15 cellular contexts compared by ENCODE assay signal in genomic region chr4:178599521-178599920, GRCh38.
DNase-seq lines count a peak whose midpoint lies in the region; ATAC-seq, FAIRE-seq and TF ChIP-seq lines count a peak whose summit lies in the region.
"Had no signal": no experiment of that assay in that cellular context is flagged by ENCODE, and none has a peak within 500 bp of the region (broad histone marks: within the 10 kb centered on the region; RNA-seq: fewer than 3 reads in every experiment).

No MANE protein-coding gene starts in this region.

- no peaks in the 10 kb centered on the region for H3K36me3 Mint-ChIP-seq in astrocyte (ENCODE audit: low read depth, unreplicated experiment)

- H3K9ac ChIP-seq in astrocyte (ENCODE audit: low read length), result no peak overlapping the region
- no peak overlapping the region for H3K9ac ChIP-seq in neural cell (ENCODE audit: low read length)

- peak; percentile 60 for TF ChIP-seq RAD21 in neural cell (conservative IDR thresholded peaks at IDR 0.05)

- no peak overlapping the region for H3K4me3 Mint-ChIP-seq in astrocyte (ENCODE audit: unreplicated experiment)

- no peak for TF ChIP-seq EP300 in neural cell (conservative IDR thresholded peaks at IDR 0.05; ENCODE audit: poor library complexity, severe bottlenecking)

- H2AFZ ChIP-seq in astrocyte (ENCODE audit: low read depth, low read length), result no peak overlapping the region
- H2AFZ ChIP-seq in neural cell (ENCODE audit: low read depth, low read length), result no peak overlapping the region

- no peaks in the 10 kb centered on the region for H3K79me2 ChIP-seq in astrocyte (ENCODE audit: insufficient read depth, low read length)
- H3K79me2 ChIP-seq in neural cell (replicated peaks; ENCODE audit: insufficient read depth, low read length), result no peaks in the 10 kb centered on the region

- no peak for FAIRE-seq in astrocyte (lab: Jason Lieb, UNC)

- H3K4me2 ChIP-seq in astrocyte (ENCODE audit: low read length), result no peak overlapping the region
- no peak overlapping the region for H3K4me2 ChIP-seq in neural cell (ENCODE audit: low read length)

- H3K27me3 ChIP-seq in astrocyte (ENCODE audit: insufficient read depth, low read length) (no peaks in the 10 kb centered on the region), neural cell (ENCODE audit: insufficient read depth, low read depth, low read length) (no peaks in the 10 kb centered on the region)
- H3K27me3 ChIP-seq: adrenal gland, neutrophil, sigmoid colon had no signal

- no peak overlapping the region for H3K27ac Mint-ChIP-seq in astrocyte (ENCODE audit: unreplicated experiment)

- no peaks in the 10 kb centered on the region for H4K20me1 ChIP-seq in astrocyte (ENCODE audit: insufficient read depth, low read length)
- no peaks in the 10 kb centered on the region for H4K20me1 ChIP-seq in neural cell (ENCODE audit: insufficient read depth)

- no peaks in the 10 kb centered on the region for H3F3A ChIP-seq in neural cell (ENCODE audit: insufficient read depth, low read length, poor library complexity, severe bottlenecking)

- H3K4me1 Mint-ChIP-seq in astrocyte (ENCODE audit: low read depth, unreplicated experiment), result no peaks in the 10 kb centered on the region

- ATAC-seq in omental fat pad (ENCODE audit: low FRiP score), result no peak

- DNase-seq in DMS53 (lab: John Stamatoyannopoulos, UW) (peak; percentile 52), LNCaP clone FGC (ENCODE audit: low read depth) (no peak), astrocyte (ENCODE audit: low read depth) (no peak), NCI-H1048 (lab: John Stamatoyannopoulos, UW) (no peak), omental fat pad (ENCODE audit: low spot score) (no peak)
- no peak for DNase-seq in activated naive CD4-positive, alpha-beta T cell (lab: John Stamatoyannopoulos, UW)
- DNase-seq: activated CD8-positive, alpha-beta memory T cell treated with anti-CD3 and anti-CD28 coated beads for 24 hours; adrenal gland; C1 segment of cervical spinal cord; cerebellar nuclear complex; midbrain; sigmoid colon had no signal

- no peaks in the 10 kb centered on the region for H3K9me3 ChIP-seq in astrocyte (ENCODE audit: insufficient read depth, low read depth, low read length)
- H3K9me3 ChIP-seq in neural cell (ENCODE audit: low read length), result no peaks in the 10 kb centered on the region
- H3K9me3 ChIP-seq: adrenal gland, neutrophil, sigmoid colon had no signal

- no peaks in the 10 kb centered on the region for H3K4me1 ChIP-seq in astrocyte (ENCODE audit: insufficient read depth, low read length)
- H3K4me1 ChIP-seq: adrenal gland, sigmoid colon had no signal

- H3K27ac ChIP-seq in astrocyte (ENCODE audit: low read depth, low read length), result no peak overlapping the region
- H3K27ac ChIP-seq in neural cell (ENCODE audit: low read length), result no peak overlapping the region
- H3K27ac ChIP-seq: adrenal gland, neutrophil, sigmoid colon, SK-N-MC had no signal

- no peaks in the 10 kb centered on the region for H3K27me3 Mint-ChIP-seq in astrocyte (ENCODE audit: low read depth, unreplicated experiment)

- TF ChIP-seq CTCF in LNCaP clone FGC (IDR thresholded peaks at IDR 0.05; ENCODE audit: control insufficient read depth, extremely low read depth, insufficient read depth) (peak; percentile 23; the same call in 1 of the 2 replicates), astrocyte (IDR thresholded peaks at IDR 0.05; ENCODE audit: insufficient read depth, low read depth, low read length) (peak; percentile 18), neural cell (IDR thresholded peaks at IDR 0.05; ENCODE audit: poor library complexity, severe bottlenecking) (peak; percentile 53), omental fat pad (IDR thresholded peaks at IDR 0.05) (no peak)

- H3K36me3 ChIP-seq in astrocyte (ENCODE audit: insufficient read depth, low read length) (no peaks in the 10 kb centered on the region), neural cell (ENCODE audit: insufficient read depth, low read length) (no peaks in the 10 kb centered on the region)
- H3K36me3 ChIP-seq: adrenal gland, neutrophil, sigmoid colon had no signal

- no peaks in the 10 kb centered on the region for H3K9me3 Mint-ChIP-seq in astrocyte (ENCODE audit: unreplicated experiment)

- no peaks in the 10 kb centered on the region for H3K9me2 ChIP-seq in neural cell (ENCODE audit: insufficient read depth, low read length)

- H3K4me3 ChIP-seq in LNCaP clone FGC (ENCODE audit: low read depth, low read length) (no peak overlapping the region), astrocyte (ENCODE audit: insufficient read depth, low read depth, low read length) (no peak overlapping the region), neural cell (ENCODE audit: low read length) (no peak overlapping the region)
- H3K4me3 ChIP-seq: adrenal gland, sigmoid colon, SK-N-MC had no signal

TF ChIP-seq in neural cell, 6 proteins besides CTCF, POLR2A, EP300 and RAD21:
- TF ChIP-seq POLR2AphosphoS5 (IDR thresholded peaks at IDR 0.05) (no peak), SMC3 (conservative IDR thresholded peaks at IDR 0.05; ENCODE audit: poor library complexity) (peak; percentile 50)
TF ChIP-seq in neural cell: peak in this region for 1.

Comparison
In these comparisons a context has a peak if more than half of its experiments do, and no peak if none do; other contexts are left out.
1. CTCF ChIP-seq: peak in LNCaP clone FGC (single experiment), astrocyte (single experiment) and neural cell (single experiment); none in omental fat pad (0 of 3).